1 cellular context compared by ENCODE assay signal in genomic region chr13:97188207-97188606, GRCh38.
TF ChIP-seq lines count a peak whose summit lies in the region.

No MANE protein-coding gene starts in this region.

TF ChIP-seq in HepG2, 621 proteins besides CTCF, POLR2A, EP300 and RAD21:
- TF ChIP-seq ZHX1 (CRISPR knock-in tag; IDR thresholded peaks at IDR 0.05; ENCODE audit: low read depth) (no peak), MNT (IDR thresholded peaks at IDR 0.05) (peak; percentile 76)
